17 cellular contexts compared by ENCODE assay signal in genomic region chr5:137563301-137563645, GRCh38.
DNase-seq lines count a peak whose midpoint lies in the region; ATAC-seq and TF ChIP-seq lines count a peak whose summit lies in the region.
"Had no signal": no experiment of that assay in that cellular context is flagged by ENCODE, and none has a peak within 500 bp of the region (broad histone marks: within the 10 kb centered on the region; RNA-seq: fewer than 3 reads in every experiment).

No MANE protein-coding gene starts in this region.

- POLR2A ChIA-PET in Caco-2 (lab: Charles Lee) = no interaction called here

- ATAC-seq in GM21619 (IDR thresholded peaks at IDR 0.05; ENCODE audit: unreplicated experiment) = no peak

- peak overlapping the region; percentile 70 for H2AFZ ChIP-seq in Loucy (ENCODE audit: low read length)
- no peak overlapping the region for H2AFZ ChIP-seq in osteoblast (ENCODE audit: low read length)
- H2AFZ ChIP-seq: hepatocyte had no signal

- no peak for TF ChIP-seq CTCF in Loucy (conservative IDR thresholded peaks at IDR 0.05; ENCODE audit: low read length)
- TF ChIP-seq CTCF in osteoblast (IDR thresholded peaks at IDR 0.05; ENCODE audit: extremely low read depth, low read depth, low read length) = no peak
- no peak for TF ChIP-seq CTCF in Caco-2 (IDR thresholded peaks at IDR 0.05; ENCODE audit: insufficient read depth in 1 of 2, low read depth in 1 of 2, low read length in 1 of 2, severe bottlenecking in 1 of 2, unreplicated experiment in 1 of 2)

- H4K20me1 ChIP-seq in Loucy (ENCODE audit: insufficient read depth, low read length, poor library complexity, severe bottlenecking) (no peaks in the 10 kb centered on the region), osteoblast (ENCODE audit: insufficient read depth, low read length) (no peaks in the 10 kb centered on the region)

- H3F3A ChIP-seq in Loucy (ENCODE audit: low read depth) = no peaks in the 10 kb centered on the region

- no peaks in the 10 kb centered on the region for H3K27me3 ChIP-seq in Loucy (ENCODE audit: insufficient read depth, low read length, poor library complexity, severe bottlenecking)
- H3K27me3 ChIP-seq in osteoblast (ENCODE audit: insufficient read depth, low read length) = no peaks in the 10 kb centered on the region
- no peaks in the 10 kb centered on the region for H3K27me3 ChIP-seq in Caco-2 (replicated peaks; ENCODE audit: control insufficient read depth, insufficient read depth, low read length)
- H3K27me3 ChIP-seq: adrenal gland had no signal

- H3K36me3 Mint-ChIP-seq in Caco-2 (ENCODE audit: insufficient read depth, unreplicated experiment) = no peaks in the 10 kb centered on the region

- no peaks in the 10 kb centered on the region for H3K79me2 ChIP-seq in Loucy (ENCODE audit: insufficient read depth, low read length)
- H3K79me2 ChIP-seq in osteoblast (ENCODE audit: insufficient read depth, low read length) = no peaks in the 10 kb centered on the region
- H3K79me2 ChIP-seq: hepatocyte had no signal

- intact Hi-C loops in Caco-2 (cut with micrococcal nuclease; ENCODE audit: unreplicated experiment) = no loop called here

- no peak overlapping the region for H3K4me3 Mint-ChIP-seq in Caco-2 (ENCODE audit: unreplicated experiment)

- CTCF ChIA-PET in Caco-2 (lab: Charles Lee) = no interaction called here

- peak overlapping the region; percentile 55 for H3K9ac ChIP-seq in Loucy (ENCODE audit: low read depth, low read length, poor library complexity, severe bottlenecking)

- peak overlapping the region; percentile 54 for H3K4me3 ChIP-seq in Loucy (ENCODE audit: low read length, poor library complexity, severe bottlenecking)
- H3K4me3 ChIP-seq in osteoblast (ENCODE audit: insufficient read depth, low read length) = no peak overlapping the region
- H3K4me3 ChIP-seq in Caco-2 (ENCODE audit: low read depth, low read length) = no peak overlapping the region
- H3K4me3 ChIP-seq: adrenal gland, hepatocyte, thoracic aorta had no signal

- H3K4me1 ChIP-seq in Loucy (ENCODE audit: insufficient read depth, low read length, poor library complexity, severe bottlenecking) (peaks cover 24% of the 10 kb centered on the region), osteoblast (ENCODE audit: insufficient read depth, low read length) (peaks cover 62% of the 10 kb centered on the region), Caco-2 (no peaks in the 10 kb centered on the region)
- H3K4me1 ChIP-seq: adrenal gland had no signal

- H3K4me2 ChIP-seq in Loucy (ENCODE audit: low read depth, low read length, poor library complexity, severe bottlenecking) (peak overlapping the region; percentile 75), osteoblast (ENCODE audit: insufficient read depth, low read length) (peak overlapping the region; percentile 65)
- H3K4me2 ChIP-seq: hepatocyte had no signal

- no peaks in the 10 kb centered on the region for H3K9me2 ChIP-seq in Loucy (replicated peaks; ENCODE audit: low read depth, low read length)

- peak overlapping the region; percentile 94 for H3K27ac ChIP-seq in osteoblast (ENCODE audit: low read depth, low read length)
- H3K27ac ChIP-seq: adrenal gland, hepatocyte, thoracic aorta had no signal

- BruUV-seq in Caco-2 (replicated peaks; lab: Mats Ljungman, UMichigan) = no TSS peak

- no peaks in the 10 kb centered on the region for H3K9me3 Mint-ChIP-seq in Caco-2 (ENCODE audit: unreplicated experiment)

- peak in 2 of 3 experiments; percentile 45 to 72 for DNase-seq in NCI-H1417 (lab: John Stamatoyannopoulos, UW)
- DNase-seq in NCI-H1417 treated with DMSO at 0.1 percent for 48 hours (lab: John Stamatoyannopoulos, UW) = no peak
- peak; percentile 78 for DNase-seq in cerebellar cortex (ENCODE audit: low spot score)
- no peak for DNase-seq in osteoblast (ENCODE audit: insufficient read length, low spot score, missing footprints)
- no peak for DNase-seq in Caco-2
- no peak for DNase-seq in NCI-H345 (lab: John Stamatoyannopoulos, UW)
- DNase-seq: activated CD4-positive, alpha-beta T cell treated with anti-CD3 and anti-CD28 coated beads, Interleukin-2, amount 50 U/mL, for 1 hour; activated T-cell treated with anti-CD3 and anti-CD28 coated beads, Interleukin-2, amount 50 U/mL, for 48 hours; adrenal gland; Calu3; Karpas-422; NCI-H2107; stimulated activated CD4-positive, alpha-beta T cell treated with anti-CD3 and anti-CD28 coated beads, Interleukin-1b, Interleukin-23, amount 100 ng/mL, for 48 hours had no signal

- peaks cover 22% of the 10 kb centered on the region for H3K27me3 Mint-ChIP-seq in Caco-2 (ENCODE audit: insufficient read depth, unreplicated experiment)

- no peaks in the 10 kb centered on the region for H3K4me1 Mint-ChIP-seq in Caco-2 (ENCODE audit: low read depth, unreplicated experiment)

- H3K9me3 ChIP-seq in Loucy (ENCODE audit: insufficient read depth, low read depth, low read length) = no peaks in the 10 kb centered on the region
- H3K9me3 ChIP-seq in osteoblast (ENCODE audit: low read depth, low read length) = no peaks in the 10 kb centered on the region
- no peaks in the 10 kb centered on the region for H3K9me3 ChIP-seq in Caco-2
- H3K9me3 ChIP-seq: adrenal gland, thoracic aorta had no signal

- H3K27ac Mint-ChIP-seq in Caco-2 (ENCODE audit: unreplicated experiment) = no peak overlapping the region

- H3K36me3 ChIP-seq in Loucy (ENCODE audit: insufficient read depth, low read length) (no peaks in the 10 kb centered on the region), osteoblast (ENCODE audit: insufficient read depth, low read length) (no peaks in the 10 kb centered on the region), Caco-2 (ENCODE audit: control insufficient read depth, insufficient read depth, low read length) (no peaks in the 10 kb centered on the region)
- H3K36me3 ChIP-seq: adrenal gland, thoracic aorta had no signal

Comparison
In these comparisons a context has a peak if more than half of its experiments do, and no peak if none do; other contexts are left out.
1. DNase-seq: peak in NCI-H1417 (2 of 3) and cerebellar cortex (single experiment); none in NCI-H1417 treated with DMSO at 0.1 percent for 48 hours (single experiment), osteoblast (single experiment), Caco-2 (0 of 2) and NCI-H345 (single experiment).